8 cellular contexts compared by ENCODE assay signal in genomic region chr16:2682209-2683021, GRCh38.
DNase-seq lines count a peak whose midpoint lies in the region; ATAC-seq and TF ChIP-seq lines count a peak whose summit lies in the region.

A gene with protein sequence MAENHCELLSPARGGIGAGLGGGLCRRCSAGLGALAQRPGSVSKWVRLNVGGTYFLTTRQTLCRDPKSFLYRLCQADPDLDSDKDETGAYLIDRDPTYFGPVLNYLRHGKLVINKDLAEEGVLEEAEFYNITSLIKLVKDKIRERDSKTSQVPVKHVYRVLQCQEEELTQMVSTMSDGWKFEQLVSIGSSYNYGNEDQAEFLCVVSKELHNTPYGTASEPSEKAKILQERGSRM (plus strand): TSS chr16:2682523. CDS start chr16:2682549, 26 bp downstream.

- peak within 1 kb of the TSS; percentile 97 for H3K4me3 ChIP-seq in AG10803 (ENCODE audit: low read length)
- H3K4me3 ChIP-seq in choroid plexus epithelial cell (ENCODE audit: low read depth, low read length) = peak within 1 kb of the TSS; percentile 97

- TF ChIP-seq CTCF in AG10803 (conservative IDR thresholded peaks at IDR 0.05; ENCODE audit: low read length) (no peak), choroid plexus epithelial cell (conservative IDR thresholded peaks at IDR 0.05; ENCODE audit: low read depth, low read length) (no peak)

- DNase-seq in AG10803 (ENCODE audit: low read depth) (peak; percentile 95), NCI-H524 treated with DMSO at 0.1 percent for 48 hours (lab: John Stamatoyannopoulos, UW) (peak; percentile 85), choroid plexus epithelial cell (ENCODE audit: low read depth) (peak; percentile 97), kidney glomerular epithelial cell (lab: John Stamatoyannopoulos, UW) (peak; percentile 92)
- peak; percentile 96 to 97 for DNase-seq in activated CD4-positive, alpha-beta T cell treated with anti-CD3 and anti-CD28 coated beads for 4 hours
- peak; percentile 96 for DNase-seq in stimulated activated CD4-positive, alpha-beta T cell treated with anti-CD3 and anti-CD28 coated beads, Interleukin-15, amount 100 ng/mL, for 48 hours (ENCODE audit: low read depth in 2 of 2)

- ATAC-seq in HG03442 (IDR thresholded peaks at IDR 0.05; ENCODE audit: unreplicated experiment) = peak; percentile 65

- peak; percentile 95 for TF ChIP-seq POLR2A in GM19193 (IDR thresholded peaks at IDR 0.05; ENCODE audit: extremely low read depth, insufficient read depth, insufficient read length)

Comparison
In these comparisons a context has a peak if more than half of its experiments do, and no peak if none do; other contexts are left out.
1. Peak in every context shown above with its lines: DNase-seq, ATAC-seq and H3K4me3 ChIP-seq.